ENCODE assay signal across 1 cellular context in the genomic region with DNA sequence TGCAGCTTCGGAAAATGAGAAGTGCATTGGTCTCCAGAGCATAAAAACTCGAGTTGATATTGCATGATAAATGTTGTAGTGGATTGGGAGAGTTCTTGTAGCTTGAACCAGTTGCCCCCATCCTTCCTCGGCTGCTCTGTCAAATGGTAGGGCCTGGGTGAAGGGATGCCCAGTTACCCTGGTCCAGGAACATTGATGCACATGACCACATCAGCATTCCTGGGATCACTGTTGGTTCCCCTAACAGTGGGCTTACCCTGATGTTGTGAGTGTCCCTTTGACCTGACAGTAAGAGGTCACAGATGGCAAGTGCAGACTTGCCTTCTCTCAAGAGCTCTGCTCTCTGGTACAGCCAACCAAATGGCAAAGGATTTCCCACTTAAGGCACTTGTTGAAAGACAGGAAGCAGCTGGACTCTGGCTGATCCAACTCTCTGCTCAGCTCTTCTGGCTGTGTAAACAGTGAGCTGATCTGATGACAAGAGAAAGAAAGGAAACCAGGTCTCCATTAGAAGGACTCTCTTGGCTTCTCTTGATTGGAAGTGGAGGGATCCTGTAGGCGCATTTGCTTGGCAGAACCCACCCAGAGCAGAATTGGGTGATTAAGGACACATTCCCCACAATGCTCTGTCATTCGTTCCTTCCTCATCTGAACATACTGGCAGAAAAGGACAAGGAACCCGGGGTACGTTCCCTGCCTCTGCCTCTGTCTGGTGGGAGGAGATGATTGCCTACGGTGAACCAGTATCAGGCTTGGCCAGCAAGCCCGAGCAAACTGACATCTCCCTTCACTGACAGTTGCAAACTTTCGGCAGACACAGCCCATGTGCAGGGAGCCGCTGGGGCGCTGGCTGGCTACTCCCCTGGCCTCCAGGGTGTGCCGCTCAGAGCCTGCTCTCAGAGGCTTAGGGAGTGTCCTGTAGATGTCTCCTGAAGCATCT.
TF ChIP-seq lines count a peak whose summit lies in the region.

No MANE protein-coding gene starts in this region.

TF ChIP-seq in HepG2, 621 proteins besides CTCF, POLR2A, EP300 and RAD21 (continued from another document and continues in another):
- no peak; the same call in 1 of the 2 replicates for TF ChIP-seq FOSL2 (CRISPR knock-in tag; IDR thresholded peaks at IDR 0.05)
- TF ChIP-seq NCOA5 (CRISPR knock-in tag; IDR thresholded peaks at IDR 0.05), result no peak
- TF ChIP-seq, protein P1, sequence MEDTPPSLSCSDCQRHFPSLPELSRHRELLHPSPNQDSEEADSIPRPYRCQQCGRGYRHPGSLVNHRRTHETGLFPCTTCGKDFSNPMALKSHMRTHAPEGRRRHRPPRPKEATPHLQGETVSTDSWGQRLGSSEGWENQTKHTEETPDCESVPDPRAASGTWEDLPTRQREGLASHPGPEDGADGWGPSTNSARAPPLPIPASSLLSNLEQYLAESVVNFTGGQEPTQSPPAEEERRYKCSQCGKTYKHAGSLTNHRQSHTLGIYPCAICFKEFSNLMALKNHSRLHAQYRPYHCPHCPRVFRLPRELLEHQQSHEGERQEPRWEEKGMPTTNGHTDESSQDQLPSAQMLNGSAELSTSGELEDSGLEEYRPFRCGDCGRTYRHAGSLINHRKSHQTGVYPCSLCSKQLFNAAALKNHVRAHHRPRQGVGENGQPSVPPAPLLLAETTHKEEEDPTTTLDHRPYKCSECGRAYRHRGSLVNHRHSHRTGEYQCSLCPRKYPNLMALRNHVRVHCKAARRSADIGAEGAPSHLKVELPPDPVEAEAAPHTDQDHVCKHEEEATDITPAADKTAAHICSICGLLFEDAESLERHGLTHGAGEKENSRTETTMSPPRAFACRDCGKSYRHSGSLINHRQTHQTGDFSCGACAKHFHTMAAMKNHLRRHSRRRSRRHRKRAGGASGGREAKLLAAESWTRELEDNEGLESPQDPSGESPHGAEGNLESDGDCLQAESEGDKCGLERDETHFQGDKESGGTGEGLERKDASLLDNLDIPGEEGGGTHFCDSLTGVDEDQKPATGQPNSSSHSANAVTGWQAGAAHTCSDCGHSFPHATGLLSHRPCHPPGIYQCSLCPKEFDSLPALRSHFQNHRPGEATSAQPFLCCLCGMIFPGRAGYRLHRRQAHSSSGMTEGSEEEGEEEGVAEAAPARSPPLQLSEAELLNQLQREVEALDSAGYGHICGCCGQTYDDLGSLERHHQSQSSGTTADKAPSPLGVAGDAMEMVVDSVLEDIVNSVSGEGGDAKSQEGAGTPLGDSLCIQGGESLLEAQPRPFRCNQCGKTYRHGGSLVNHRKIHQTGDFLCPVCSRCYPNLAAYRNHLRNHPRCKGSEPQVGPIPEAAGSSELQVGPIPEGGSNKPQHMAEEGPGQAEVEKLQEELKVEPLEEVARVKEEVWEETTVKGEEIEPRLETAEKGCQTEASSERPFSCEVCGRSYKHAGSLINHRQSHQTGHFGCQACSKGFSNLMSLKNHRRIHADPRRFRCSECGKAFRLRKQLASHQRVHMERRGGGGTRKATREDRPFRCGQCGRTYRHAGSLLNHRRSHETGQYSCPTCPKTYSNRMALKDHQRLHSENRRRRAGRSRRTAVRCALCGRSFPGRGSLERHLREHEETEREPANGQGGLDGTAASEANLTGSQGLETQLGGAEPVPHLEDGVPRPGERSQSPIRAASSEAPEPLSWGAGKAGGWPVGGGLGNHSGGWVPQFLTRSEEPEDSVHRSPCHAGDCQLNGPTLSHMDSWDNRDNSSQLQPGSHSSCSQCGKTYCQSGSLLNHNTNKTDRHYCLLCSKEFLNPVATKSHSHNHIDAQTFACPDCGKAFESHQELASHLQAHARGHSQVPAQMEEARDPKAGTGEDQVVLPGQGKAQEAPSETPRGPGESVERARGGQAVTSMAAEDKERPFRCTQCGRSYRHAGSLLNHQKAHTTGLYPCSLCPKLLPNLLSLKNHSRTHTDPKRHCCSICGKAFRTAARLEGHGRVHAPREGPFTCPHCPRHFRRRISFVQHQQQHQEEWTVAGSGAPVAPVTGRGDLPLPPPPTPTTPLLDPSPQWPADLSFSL (CRISPR knock-in tag; IDR thresholded peaks at IDR 0.05), result no peak
- TF ChIP-seq HCFC1 (IDR thresholded peaks at IDR 0.05; ENCODE audit: low read depth, low read length), result no peak
- no peak for TF ChIP-seq PLRG1 (conservative IDR thresholded peaks at IDR 0.05)
- TF ChIP-seq, protein P2, sequence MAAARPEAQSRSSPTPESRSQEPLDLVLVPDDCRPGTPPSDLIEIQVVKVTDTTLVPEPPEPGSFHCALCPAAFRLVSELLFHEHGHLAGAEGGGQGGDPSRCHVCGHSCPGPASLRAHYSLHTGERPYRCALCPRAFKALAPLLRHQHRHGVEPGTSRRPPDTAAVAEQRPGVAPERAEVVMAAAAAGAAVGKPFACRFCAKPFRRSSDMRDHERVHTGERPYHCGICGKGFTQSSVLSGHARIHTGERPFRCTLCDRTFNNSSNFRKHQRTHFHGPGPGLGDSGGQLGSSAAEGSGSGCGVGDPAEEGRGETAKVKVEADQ (CRISPR knock-in tag; IDR thresholded peaks at IDR 0.05; ENCODE audit: borderline replicate concordance), result peak; percentile 57; the same call in 1 of the 2 replicates
- no peak for TF ChIP-seq ZNF136 (CRISPR knock-in tag; IDR thresholded peaks at IDR 0.05; ENCODE audit: low read depth)
- no peak for TF ChIP-seq ZNF761 (CRISPR knock-in tag; conservative IDR thresholded peaks at IDR 0.05)
- TF ChIP-seq, protein P3, sequence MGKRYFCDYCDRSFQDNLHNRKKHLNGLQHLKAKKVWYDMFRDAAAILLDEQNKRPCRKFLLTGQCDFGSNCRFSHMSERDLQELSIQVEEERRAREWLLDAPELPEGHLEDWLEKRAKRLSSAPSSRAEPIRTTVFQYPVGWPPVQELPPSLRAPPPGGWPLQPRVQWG (CRISPR knock-in tag; IDR thresholded peaks at IDR 0.05; ENCODE audit: borderline replicate concordance, low read depth), result no peak
- TF ChIP-seq, protein P4, sequence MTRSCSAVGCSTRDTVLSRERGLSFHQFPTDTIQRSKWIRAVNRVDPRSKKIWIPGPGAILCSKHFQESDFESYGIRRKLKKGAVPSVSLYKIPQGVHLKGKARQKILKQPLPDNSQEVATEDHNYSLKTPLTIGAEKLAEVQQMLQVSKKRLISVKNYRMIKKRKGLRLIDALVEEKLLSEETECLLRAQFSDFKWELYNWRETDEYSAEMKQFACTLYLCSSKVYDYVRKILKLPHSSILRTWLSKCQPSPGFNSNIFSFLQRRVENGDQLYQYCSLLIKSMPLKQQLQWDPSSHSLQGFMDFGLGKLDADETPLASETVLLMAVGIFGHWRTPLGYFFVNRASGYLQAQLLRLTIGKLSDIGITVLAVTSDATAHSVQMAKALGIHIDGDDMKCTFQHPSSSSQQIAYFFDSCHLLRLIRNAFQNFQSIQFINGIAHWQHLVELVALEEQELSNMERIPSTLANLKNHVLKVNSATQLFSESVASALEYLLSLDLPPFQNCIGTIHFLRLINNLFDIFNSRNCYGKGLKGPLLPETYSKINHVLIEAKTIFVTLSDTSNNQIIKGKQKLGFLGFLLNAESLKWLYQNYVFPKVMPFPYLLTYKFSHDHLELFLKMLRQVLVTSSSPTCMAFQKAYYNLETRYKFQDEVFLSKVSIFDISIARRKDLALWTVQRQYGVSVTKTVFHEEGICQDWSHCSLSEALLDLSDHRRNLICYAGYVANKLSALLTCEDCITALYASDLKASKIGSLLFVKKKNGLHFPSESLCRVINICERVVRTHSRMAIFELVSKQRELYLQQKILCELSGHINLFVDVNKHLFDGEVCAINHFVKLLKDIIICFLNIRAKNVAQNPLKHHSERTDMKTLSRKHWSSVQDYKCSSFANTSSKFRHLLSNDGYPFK (CRISPR knock-in tag; IDR thresholded peaks at IDR 0.05; ENCODE audit: borderline replicate concordance), result peak; percentile 25; the same call in 1 of the 2 replicates
- TF ChIP-seq ZNF383 (CRISPR knock-in tag; IDR thresholded peaks at IDR 0.05; ENCODE audit: borderline replicate concordance), result no peak
- TF ChIP-seq, protein P5, sequence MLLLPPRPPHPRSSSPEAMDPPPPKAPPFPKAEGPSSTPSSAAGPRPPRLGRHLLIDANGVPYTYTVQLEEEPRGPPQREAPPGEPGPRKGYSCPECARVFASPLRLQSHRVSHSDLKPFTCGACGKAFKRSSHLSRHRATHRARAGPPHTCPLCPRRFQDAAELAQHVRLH (CRISPR knock-in tag; IDR thresholded peaks at IDR 0.05; ENCODE audit: borderline replicate concordance, low read depth), result no peak
- TF ChIP-seq, protein P6, sequence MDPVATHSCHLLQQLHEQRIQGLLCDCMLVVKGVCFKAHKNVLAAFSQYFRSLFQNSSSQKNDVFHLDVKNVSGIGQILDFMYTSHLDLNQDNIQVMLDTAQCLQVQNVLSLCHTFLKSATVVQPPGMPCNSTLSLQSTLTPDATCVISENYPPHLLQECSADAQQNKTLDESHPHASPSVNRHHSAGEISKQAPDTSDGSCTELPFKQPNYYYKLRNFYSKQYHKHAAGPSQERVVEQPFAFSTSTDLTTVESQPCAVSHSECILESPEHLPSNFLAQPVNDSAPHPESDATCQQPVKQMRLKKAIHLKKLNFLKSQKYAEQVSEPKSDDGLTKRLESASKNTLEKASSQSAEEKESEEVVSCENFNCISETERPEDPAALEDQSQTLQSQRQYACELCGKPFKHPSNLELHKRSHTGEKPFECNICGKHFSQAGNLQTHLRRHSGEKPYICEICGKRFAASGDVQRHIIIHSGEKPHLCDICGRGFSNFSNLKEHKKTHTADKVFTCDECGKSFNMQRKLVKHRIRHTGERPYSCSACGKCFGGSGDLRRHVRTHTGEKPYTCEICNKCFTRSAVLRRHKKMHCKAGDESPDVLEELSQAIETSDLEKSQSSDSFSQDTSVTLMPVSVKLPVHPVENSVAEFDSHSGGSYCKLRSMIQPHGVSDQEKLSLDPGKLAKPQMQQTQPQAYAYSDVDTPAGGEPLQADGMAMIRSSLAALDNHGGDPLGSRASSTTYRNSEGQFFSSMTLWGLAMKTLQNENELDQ (CRISPR knock-in tag; IDR thresholded peaks at IDR 0.05; ENCODE audit: borderline replicate concordance), result no peak
- TF ChIP-seq DNMT3B (CRISPR knock-in tag; conservative IDR thresholded peaks at IDR 0.05), result no peak
- TF ChIP-seq ZNF713 (CRISPR knock-in tag; IDR thresholded peaks at IDR 0.05), result 0 out of 2 replicates have a peak, but pooled peaks have one; percentile 29
- no peak for TF ChIP-seq TBX3 (IDR thresholded peaks at IDR 0.05; ENCODE audit: borderline replicate concordance)
- TF ChIP-seq, protein P7, sequence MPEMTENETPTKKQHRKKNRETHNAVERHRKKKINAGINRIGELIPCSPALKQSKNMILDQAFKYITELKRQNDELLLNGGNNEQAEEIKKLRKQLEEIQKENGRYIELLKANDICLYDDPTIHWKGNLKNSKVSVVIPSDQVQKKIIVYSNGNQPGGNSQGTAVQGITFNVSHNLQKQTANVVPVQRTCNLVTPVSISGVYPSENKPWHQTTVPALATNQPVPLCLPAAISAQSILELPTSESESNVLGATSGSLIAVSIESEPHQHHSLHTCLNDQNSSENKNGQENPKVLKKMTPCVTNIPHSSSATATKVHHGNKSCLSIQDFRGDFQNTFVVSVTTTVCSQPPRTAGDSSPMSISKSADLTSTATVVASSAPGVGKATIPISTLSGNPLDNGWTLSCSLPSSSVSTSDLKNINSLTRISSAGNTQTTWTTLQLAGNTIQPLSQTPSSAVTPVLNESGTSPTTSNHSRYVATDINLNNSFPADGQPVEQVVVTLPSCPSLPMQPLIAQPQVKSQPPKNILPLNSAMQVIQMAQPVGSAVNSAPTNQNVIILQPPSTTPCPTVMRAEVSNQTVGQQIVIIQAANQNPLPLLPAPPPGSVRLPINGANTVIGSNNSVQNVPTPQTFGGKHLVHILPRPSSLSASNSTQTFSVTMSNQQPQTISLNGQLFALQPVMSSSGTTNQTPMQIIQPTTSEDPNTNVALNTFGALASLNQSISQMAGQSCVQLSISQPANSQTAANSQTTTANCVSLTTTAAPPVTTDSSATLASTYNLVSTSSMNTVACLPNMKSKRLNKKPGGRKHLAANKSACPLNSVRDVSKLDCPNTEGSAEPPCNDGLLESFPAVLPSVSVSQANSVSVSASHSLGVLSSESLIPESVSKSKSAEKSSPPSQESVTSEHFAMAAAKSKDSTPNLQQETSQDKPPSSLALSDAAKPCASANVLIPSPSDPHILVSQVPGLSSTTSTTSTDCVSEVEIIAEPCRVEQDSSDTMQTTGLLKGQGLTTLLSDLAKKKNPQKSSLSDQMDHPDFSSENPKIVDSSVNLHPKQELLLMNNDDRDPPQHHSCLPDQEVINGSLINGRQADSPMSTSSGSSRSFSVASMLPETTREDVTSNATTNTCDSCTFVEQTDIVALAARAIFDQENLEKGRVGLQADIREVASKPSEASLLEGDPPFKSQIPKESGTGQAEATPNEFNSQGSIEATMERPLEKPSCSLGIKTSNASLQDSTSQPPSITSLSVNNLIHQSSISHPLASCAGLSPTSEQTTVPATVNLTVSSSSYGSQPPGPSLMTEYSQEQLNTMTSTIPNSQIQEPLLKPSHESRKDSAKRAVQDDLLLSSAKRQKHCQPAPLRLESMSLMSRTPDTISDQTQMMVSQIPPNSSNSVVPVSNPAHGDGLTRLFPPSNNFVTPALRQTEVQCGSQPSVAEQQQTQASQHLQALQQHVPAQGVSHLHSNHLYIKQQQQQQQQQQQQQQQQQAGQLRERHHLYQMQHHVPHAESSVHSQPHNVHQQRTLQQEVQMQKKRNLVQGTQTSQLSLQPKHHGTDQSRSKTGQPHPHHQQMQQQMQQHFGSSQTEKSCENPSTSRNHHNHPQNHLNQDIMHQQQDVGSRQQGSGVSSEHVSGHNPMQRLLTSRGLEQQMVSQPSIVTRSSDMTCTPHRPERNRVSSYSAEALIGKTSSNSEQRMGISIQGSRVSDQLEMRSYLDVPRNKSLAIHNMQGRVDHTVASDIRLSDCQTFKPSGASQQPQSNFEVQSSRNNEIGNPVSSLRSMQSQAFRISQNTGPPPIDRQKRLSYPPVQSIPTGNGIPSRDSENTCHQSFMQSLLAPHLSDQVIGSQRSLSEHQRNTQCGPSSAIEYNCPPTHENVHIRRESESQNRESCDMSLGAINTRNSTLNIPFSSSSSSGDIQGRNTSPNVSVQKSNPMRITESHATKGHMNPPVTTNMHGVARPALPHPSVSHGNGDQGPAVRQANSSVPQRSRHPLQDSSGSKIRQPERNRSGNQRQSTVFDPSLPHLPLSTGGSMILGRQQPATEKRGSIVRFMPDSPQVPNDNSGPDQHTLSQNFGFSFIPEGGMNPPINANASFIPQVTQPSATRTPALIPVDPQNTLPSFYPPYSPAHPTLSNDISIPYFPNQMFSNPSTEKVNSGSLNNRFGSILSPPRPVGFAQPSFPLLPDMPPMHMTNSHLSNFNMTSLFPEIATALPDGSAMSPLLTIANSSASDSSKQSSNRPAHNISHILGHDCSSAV (CRISPR knock-in tag; IDR thresholded peaks at IDR 0.05; ENCODE audit: borderline replicate concordance), result no peak
- TF ChIP-seq ZNF326 (CRISPR knock-in tag; IDR thresholded peaks at IDR 0.05; ENCODE audit: borderline replicate concordance), result no peak
- TF ChIP-seq, protein P8, sequence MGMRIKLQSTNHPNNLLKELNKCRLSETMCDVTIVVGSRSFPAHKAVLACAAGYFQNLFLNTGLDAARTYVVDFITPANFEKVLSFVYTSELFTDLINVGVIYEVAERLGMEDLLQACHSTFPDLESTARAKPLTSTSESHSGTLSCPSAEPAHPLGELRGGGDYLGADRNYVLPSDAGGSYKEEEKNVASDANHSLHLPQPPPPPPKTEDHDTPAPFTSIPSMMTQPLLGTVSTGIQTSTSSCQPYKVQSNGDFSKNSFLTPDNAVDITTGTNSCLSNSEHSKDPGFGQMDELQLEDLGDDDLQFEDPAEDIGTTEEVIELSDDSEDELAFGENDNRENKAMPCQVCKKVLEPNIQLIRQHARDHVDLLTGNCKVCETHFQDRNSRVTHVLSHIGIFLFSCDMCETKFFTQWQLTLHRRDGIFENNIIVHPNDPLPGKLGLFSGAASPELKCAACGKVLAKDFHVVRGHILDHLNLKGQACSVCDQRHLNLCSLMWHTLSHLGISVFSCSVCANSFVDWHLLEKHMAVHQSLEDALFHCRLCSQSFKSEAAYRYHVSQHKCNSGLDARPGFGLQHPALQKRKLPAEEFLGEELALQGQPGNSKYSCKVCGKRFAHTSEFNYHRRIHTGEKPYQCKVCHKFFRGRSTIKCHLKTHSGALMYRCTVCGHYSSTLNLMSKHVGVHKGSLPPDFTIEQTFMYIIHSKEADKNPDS (CRISPR knock-in tag; IDR thresholded peaks at IDR 0.05), result 0 out of 2 replicates have a peak, but pooled peaks have one; percentile 52
- no peak for TF ChIP-seq ZNF431 (CRISPR knock-in tag; IDR thresholded peaks at IDR 0.05; ENCODE audit: borderline replicate concordance, low read depth)
- TF ChIP-seq XRCC5 (optimal IDR thresholded peaks at IDR 0.05; ENCODE audit: low read length), result peak; percentile 27
- no peak for TF ChIP-seq ZNF883 (CRISPR knock-in tag; IDR thresholded peaks at IDR 0.05; ENCODE audit: not compliant biosample characterization)
